In the genomic region with DNA sequence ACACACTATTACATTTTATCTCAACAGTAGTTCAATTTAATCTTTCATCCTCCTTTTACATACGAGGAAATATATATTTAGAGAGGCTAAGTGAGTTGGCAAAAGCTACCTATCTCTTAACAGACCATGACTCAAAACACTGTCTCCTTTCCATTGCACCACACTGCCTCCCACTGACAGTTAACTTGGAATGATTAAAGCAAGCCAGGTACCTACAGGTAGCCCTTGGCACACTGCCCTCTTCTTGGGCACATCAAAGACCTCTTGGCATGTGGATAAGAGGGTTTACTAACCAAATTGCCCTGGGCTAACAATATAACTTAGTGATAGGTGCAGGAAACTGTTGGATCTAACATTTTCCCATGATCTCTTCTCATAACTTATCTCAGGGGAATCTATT, we compare ENCODE assay signal across 10 cellular contexts. TPM values are rescaled to one million over a fixed set of nuclear protein-coding genes. Genes with fewer than 3 reads are reported as not detected.
DNase-seq lines count a peak whose midpoint lies in the region; ATAC-seq and TF ChIP-seq lines count a peak whose summit lies in the region.
"Had no signal": no experiment of that assay in that cellular context is flagged by ENCODE, and none has a peak within 500 bp of the region (broad histone marks: within the 10 kb centered on the region; RNA-seq: fewer than 3 reads in every experiment).

No MANE protein-coding gene starts in this region.

- no peak overlapping the region for H3K9ac ChIP-seq in SK-N-SH
- H3K9ac ChIP-seq in colonic mucosa (ENCODE audit: low read depth in 2 of 2, low read length in 2 of 2), result no peak overlapping the region

- TF ChIP-seq EP300 in SK-N-SH (IDR thresholded peaks at IDR 0.05; ENCODE audit: borderline replicate concordance in 1 of 2, low read depth in 1 of 2, low read length in 1 of 2), result no peak

- peaks cover 0 to 2% of the 10 kb centered on the region in 2 experiments for H3K36me3 ChIP-seq in SK-N-SH (replicated peaks in 1 of 2; ENCODE audit: control insufficient read depth in 1 of 2, insufficient read depth in 2 of 2, low read length in 1 of 2)
- H3K36me3 ChIP-seq in colonic mucosa, result no peaks in the 10 kb centered on the region
- H3K36me3 ChIP-seq in psoas muscle (ENCODE audit: insufficient read depth in 1 of 2, low read depth in 1 of 2), result no peaks in the 10 kb centered on the region
- H3K36me3 ChIP-seq: ascending aorta had no signal

- H2AFZ ChIP-seq in SK-N-SH (ENCODE audit: low read depth), result no peak overlapping the region

- 50% methylated on average over 1 of the region's 1 CpG for WGBS in SK-N-SH (ENCODE audit: low lambda C conversion rate)
- 39 to 63% (median 39%) methylated on average over 1 of the region's 1 CpG for WGBS in psoas muscle, 3 donors

- TF ChIP-seq RAD21 in SK-N-SH (IDR thresholded peaks at IDR 0.05; ENCODE audit: low read length), result peak; percentile 9; the same call in 1 of the 2 replicates

- H3F3A ChIP-seq in SK-N-SH (replicated peaks; ENCODE audit: insufficient read depth), result peaks cover 10% of the 10 kb centered on the region

- H3K4me3 ChIP-seq in SK-N-SH (ENCODE audit: low read depth in 2 of 2, low read length in 1 of 2), result no peak overlapping the region
- peak overlapping the region; percentile 90 for H3K4me3 ChIP-seq in colonic mucosa
- H3K4me3 ChIP-seq in psoas muscle, result peak overlapping the region; percentile 95

- peaks cover 81% of the 10 kb centered on the region for H3K79me2 ChIP-seq in SK-N-SH (ENCODE audit: insufficient read depth)

- no peak overlapping the region; a peak in 1 of 4 replicates for H3K27ac ChIP-seq in SK-N-SH (ENCODE audit: low read depth in 2 of 2, low read length in 1 of 2)
- peak overlapping the region; percentile 11 for H3K27ac ChIP-seq in colonic mucosa
- peak overlapping the region; percentile 94 for H3K27ac ChIP-seq in psoas muscle
- H3K27ac ChIP-seq: ascending aorta had no signal

- peaks cover 26% of the 10 kb centered on the region for H4K20me1 ChIP-seq in SK-N-SH (ENCODE audit: insufficient read depth)

- no peak; the same call in 1 of the 2 replicates for TF ChIP-seq CTCF in SK-N-SH (IDR thresholded peaks at IDR 0.05)
- no peak for TF ChIP-seq CTCF in colonic mucosa (IDR thresholded peaks at IDR 0.05)
- TF ChIP-seq CTCF in psoas muscle (IDR thresholded peaks at IDR 0.05), result no peak

- DNase-seq in SK-N-SH (no peak), NCI-H1436 (lab: John Stamatoyannopoulos, UW) (peak; percentile 40), colonic mucosa (peak; percentile 74), psoas muscle (no peak), T-helper 9 cell (no peak), AG20443 (ENCODE audit: low spot score) (no peak), 8988T (no peak)
- DNase-seq: KG1 had no signal

- ATAC-seq in SK-N-SH treated with all-trans-retinoic acid at 6 μM for 48 hours (no peak), psoas muscle (no peak)

- H3K27me3 ChIP-seq in SK-N-SH (ENCODE audit: insufficient read depth) (no peaks in the 10 kb centered on the region), colonic mucosa (no peaks in the 10 kb centered on the region), psoas muscle (ENCODE audit: insufficient read depth in 3 of 3, low read length in 2 of 3) (no peaks in the 10 kb centered on the region)
- H3K27me3 ChIP-seq: ascending aorta had no signal

- CTCF ChIA-PET in SK-N-SH (lab: Yijun Ruan, JAX), result interaction anchor here (0.9 kb wide), 2 partner anchors 10 to 12 kb away, joined by 3 read pairs; no protein-coding TSS in a partner anchor

- H3K4me2 ChIP-seq in SK-N-SH, result peak overlapping the region; percentile 85; the same call in 1 of the 2 replicates

- H3K9me3 ChIP-seq in SK-N-SH (no peaks in the 10 kb centered on the region), colonic mucosa (no peaks in the 10 kb centered on the region), psoas muscle (no peaks in the 10 kb centered on the region)
- H3K9me3 ChIP-seq: ascending aorta had no signal

- intact Hi-C loops in colonic mucosa (cut with DNase I) (no loop called here), psoas muscle (cut with DNase I) (no loop called here)

- no peaks in the 10 kb centered on the region for H3K9me2 ChIP-seq in SK-N-SH

- H3K4me1 ChIP-seq in SK-N-SH (ENCODE audit: control insufficient read depth in 1 of 2, insufficient read depth in 2 of 2, low read depth in 1 of 2, low read length in 1 of 2), result peaks cover 16 to 34% of the 10 kb centered on the region in 2 experiments; a peak in 3 of 4 replicates
- peaks cover 6% of the 10 kb centered on the region for H3K4me1 ChIP-seq in colonic mucosa
- peaks cover 63% of the 10 kb centered on the region for H3K4me1 ChIP-seq in psoas muscle

- POLR2A ChIA-PET in SK-N-SH (lab: Yijun Ruan, JAX), result no interaction called here

TF ChIP-seq in SK-N-SH, 30 proteins besides CTCF, POLR2A, EP300 and RAD21:
- no peak for TF ChIP-seq TCF12 (IDR thresholded peaks at IDR 0.05)
TF ChIP-seq in SK-N-SH: peak in this region for 0.

TF ChIP-seq in SK-N-SH treated with all-trans-retinoic acid at 6 μM for 48 hours, 23 proteins besides CTCF, POLR2A, EP300 and RAD21:
- TF ChIP-seq GLIS3 (CRISPR knock-in tag; IDR thresholded peaks at IDR 0.05) (no peak), ISL1 (CRISPR knock-in tag; IDR thresholded peaks at IDR 0.05) (no peak), CSRNP3 (CRISPR knock-in tag; IDR thresholded peaks at IDR 0.05) (no peak), ESRRG (CRISPR knock-in tag; IDR thresholded peaks at IDR 0.05) (no peak), ZFP30 (CRISPR knock-in tag; IDR thresholded peaks at IDR 0.05) (no peak), CSDC2 (CRISPR knock-in tag; IDR thresholded peaks at IDR 0.05) (no peak), ZNF70 (CRISPR knock-in tag; IDR thresholded peaks at IDR 0.05) (no peak), ZC3H10 (CRISPR knock-in tag; IDR thresholded peaks at IDR 0.05) (no peak), ZNF8 (CRISPR knock-in tag; IDR thresholded peaks at IDR 0.05) (no peak)
- TF ChIP-seq, protein P1, sequence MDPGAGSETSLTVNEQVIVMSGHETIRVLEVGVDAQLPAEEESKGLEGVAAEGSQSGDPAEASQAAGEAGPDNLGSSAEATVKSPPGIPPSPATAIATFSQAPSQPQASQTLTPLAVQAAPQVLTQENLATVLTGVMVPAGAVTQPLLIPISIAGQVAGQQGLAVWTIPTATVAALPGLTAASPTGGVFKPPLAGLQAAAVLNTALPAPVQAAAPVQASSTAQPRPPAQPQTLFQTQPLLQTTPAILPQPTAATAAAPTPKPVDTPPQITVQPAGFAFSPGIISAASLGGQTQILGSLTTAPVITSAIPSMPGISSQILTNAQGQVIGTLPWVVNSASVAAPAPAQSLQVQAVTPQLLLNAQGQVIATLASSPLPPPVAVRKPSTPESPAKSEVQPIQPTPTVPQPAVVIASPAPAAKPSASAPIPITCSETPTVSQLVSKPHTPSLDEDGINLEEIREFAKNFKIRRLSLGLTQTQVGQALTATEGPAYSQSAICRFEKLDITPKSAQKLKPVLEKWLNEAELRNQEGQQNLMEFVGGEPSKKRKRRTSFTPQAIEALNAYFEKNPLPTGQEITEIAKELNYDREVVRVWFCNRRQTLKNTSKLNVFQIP (CRISPR knock-in tag; IDR thresholded peaks at IDR 0.05; ENCODE audit: borderline replicate concordance, low read depth), result no peak

RNA-seq across cellular contexts. Expression of gene ABHD13, which starts 1.9 kb away (rescaled TPM):
- polyA plus RNA-seq in SK-N-SH (2012; rRNA removed) (2.9 and 4.0 TPM in 2 replicates), psoas muscle (10 to 100 TPM in 1 of 3 donors, 1 to 10 TPM in 2; 3.8 to 10.5 (median 5.7) TPM)
- 5.5 and 6.6 TPM in 2 replicates for polyA plus RNA-seq in SK-N-SH (2012; cell fraction: cytosol; rRNA removed)
- polyA plus RNA-seq in SK-N-SH (2012; cell fraction: nucleus; rRNA removed), result 1.1 and 2.2 TPM in 2 replicates
- total RNA-seq in colonic mucosa (1 to 10 TPM; 5.9 to 9.6 TPM), psoas muscle (1 to 10 TPM; 4.2 to 8.9 (median 6.8) TPM)

RNA-seq across cellular contexts. Expression of gene LIG4, which starts 4.7 kb away (rescaled TPM):
- polyA plus RNA-seq in SK-N-SH (2012; rRNA removed) (3.3 and 4.7 TPM in 2 replicates), psoas muscle (10 to 100 TPM in 1 of 3 donors, 1 to 10 TPM in 2; 4.6 to 14.4 (median 5.4) TPM)
- polyA plus RNA-seq in SK-N-SH (2012; cell fraction: cytosol; rRNA removed), result 5.5 and 6.8 TPM in 2 replicates
- 3.6 and 6.9 TPM in 2 replicates for polyA plus RNA-seq in SK-N-SH (2012; cell fraction: nucleus; rRNA removed)
- total RNA-seq in colonic mucosa (1 to 10 TPM; 7.2 to 9.8 TPM), psoas muscle (10 to 100 TPM in 3 of 4 donors, 1 to 10 TPM in 1; 8.2 to 15.0 (median 10.6) TPM)

RNA-seq across cellular contexts. Expression of gene TNFSF13B, which starts 49.5 kb away (rescaled TPM):
- polyA plus RNA-seq in SK-N-SH (2012; rRNA removed) (0.03 and 0.26 TPM in 2 replicates), psoas muscle (under 1 TPM; 0.23 to 0.48 (median 0.27) TPM)
- 0.05 and 0.06 TPM in 2 replicates for polyA plus RNA-seq in SK-N-SH (2012; cell fraction: cytosol; rRNA removed)
- polyA plus RNA-seq in SK-N-SH (2012; cell fraction: nucleus; rRNA removed), result 1.7 and 2.2 TPM in 2 replicates
- total RNA-seq in colonic mucosa (1 to 10 TPM; 2.9 to 4.6 TPM), psoas muscle (1 to 10 TPM in 2 of 4 donors, under 1 TPM in 2; 0.80 to 1.5 (median 0.98) TPM)

Comparison
In these comparisons a context has a peak if more than half of its experiments do, and no peak if none do; other contexts are left out.
1. DNase-seq: peak in NCI-H1436 (single experiment) and colonic mucosa (single experiment); none in SK-N-SH (single experiment), psoas muscle (0 of 2), T-helper 9 cell (single experiment), AG20443 (single experiment) and 8988T (single experiment).
2. H3K27ac ChIP-seq: peak in colonic mucosa (single experiment) and psoas muscle (single experiment); none in SK-N-SH (0 of 2).
3. H3K4me3 ChIP-seq: peak in colonic mucosa (single experiment) and psoas muscle (single experiment); none in SK-N-SH (0 of 2).